Comparison of ENCODE assay signal across 23 cellular contexts in genomic region chr2:112301171-112301584, GRCh38. TPM values are rescaled to one million over a fixed set of nuclear protein-coding genes. Genes with fewer than 3 reads are reported as not detected.
A peak's percentile ranks its signal among the peaks of the same experiment; 100 is the strongest.
DNase-seq lines count a peak whose midpoint lies in the region; ATAC-seq, FAIRE-seq and TF ChIP-seq lines count a peak whose summit lies in the region.
"Had no signal": no experiment of that assay in that cellular context is flagged by ENCODE, and none has a peak within 500 bp of the region (broad histone marks: within the 10 kb centered on the region; RNA-seq: fewer than 3 reads in every experiment).

No MANE protein-coding gene starts in this region.

- H2AFZ ChIP-seq in astrocyte (ENCODE audit: low read depth, low read length) = no peak overlapping the region

- H3K4me3 ChIP-seq in astrocyte (ENCODE audit: insufficient read depth, low read depth, low read length) = no peak overlapping the region
- no peak overlapping the region for H3K4me3 ChIP-seq in endodermal cell (ENCODE audit: low read length)
- H3K4me3 ChIP-seq: upper lobe of left lung had no signal

- H3K27me3 Mint-ChIP-seq in astrocyte (ENCODE audit: low read depth, unreplicated experiment) = no peaks in the 10 kb centered on the region
- H3K27me3 Mint-ChIP-seq in endodermal cell (ENCODE audit: insufficient read depth) = no peaks in the 10 kb centered on the region
- H3K27me3 Mint-ChIP-seq: naive thymus-derived CD4-positive, alpha-beta T cell; progenitor cell of endocrine pancreas; stimulated activated naive CD8-positive, alpha-beta T cell treated with anti-CD3 and anti-CD28 coated beads, Interleukin-15, Interleukin-2, amounts not matched to agents 100 ng/mL and 50 ng/mL, for 24 hours had no signal

- no peaks in the 10 kb centered on the region for H4K20me1 ChIP-seq in astrocyte (ENCODE audit: insufficient read depth, low read length)

- H3K36me3 ChIP-seq in astrocyte (ENCODE audit: insufficient read depth, low read length) = no peaks in the 10 kb centered on the region
- no peaks in the 10 kb centered on the region for H3K36me3 ChIP-seq in endodermal cell (ENCODE audit: control insufficient read depth, insufficient read depth, low read length)

- H3K9me3 ChIP-seq in astrocyte (ENCODE audit: insufficient read depth, low read depth, low read length) (no peaks in the 10 kb centered on the region), endodermal cell (ENCODE audit: control insufficient read depth, low read length) (peaks cover 5% of the 10 kb centered on the region)
- H3K9me3 ChIP-seq: upper lobe of left lung had no signal

- H3K27ac Mint-ChIP-seq in astrocyte (ENCODE audit: unreplicated experiment) = no peak overlapping the region
- no peak overlapping the region for H3K27ac Mint-ChIP-seq in endodermal cell
- H3K27ac Mint-ChIP-seq: progenitor cell of endocrine pancreas; stimulated activated naive CD8-positive, alpha-beta T cell treated with anti-CD3 and anti-CD28 coated beads, Interleukin-15, Interleukin-2, amounts not matched to agents 100 ng/mL and 50 ng/mL, for 24 hours had no signal

- H3K4me2 ChIP-seq in astrocyte (ENCODE audit: low read length) = peak overlapping the region; percentile 72

- TF ChIP-seq CTCF in astrocyte (IDR thresholded peaks at IDR 0.05; ENCODE audit: insufficient read depth, low read depth, low read length) (no peak), endodermal cell (conservative IDR thresholded peaks at IDR 0.05) (no peak)

- peaks cover 2% of the 10 kb centered on the region for H3K36me3 Mint-ChIP-seq in astrocyte (ENCODE audit: low read depth, unreplicated experiment)
- peaks cover 14% of the 10 kb centered on the region for H3K36me3 Mint-ChIP-seq in endodermal cell (ENCODE audit: low read depth)

- peak; percentile 82 for DNase-seq in A172 (ENCODE audit: low spot score)
- peak; percentile 3 for DNase-seq in HCEC 1CT
- DNase-seq in astrocyte (ENCODE audit: low read depth) = peak; percentile 94
- peak; percentile 83 for DNase-seq in kidney glomerular epithelial cell (lab: John Stamatoyannopoulos, UW)
- no peak for DNase-seq in RKO (ENCODE audit: low spot score)
- no peak for DNase-seq in endodermal cell
- DNase-seq: activated CD4-positive, alpha-beta T cell treated with anti-CD3 and anti-CD28 coated beads for 48 hours; activated naive CD4-positive, alpha-beta T cell treated with anti-CD3 and anti-CD28 coated beads, Interleukin-2, amount 50 U/mL, for 16 hours; caudate nucleus; COR-L47; foreskin fibroblast; GDM1; H7; MM.1S; naive thymus-derived CD4-positive, alpha-beta T cell; NCI-H1694; NCI-H446; SHP77 treated with DMSO at 0.1 percent for 48 hours; upper lobe of left lung had no signal

- no peaks in the 10 kb centered on the region for H3K27me3 ChIP-seq in astrocyte (ENCODE audit: insufficient read depth, low read length)
- H3K27me3 ChIP-seq in endodermal cell (ENCODE audit: control insufficient read depth, insufficient read depth, low read length, poor library complexity, severe bottlenecking) = no peaks in the 10 kb centered on the region
- H3K27me3 ChIP-seq: upper lobe of left lung had no signal

- H3K4me1 ChIP-seq in astrocyte (ENCODE audit: insufficient read depth, low read length) (peaks cover 11% of the 10 kb centered on the region), endodermal cell (ENCODE audit: control insufficient read depth, insufficient read depth, low read length) (no peaks in the 10 kb centered on the region)
- H3K4me1 ChIP-seq: upper lobe of left lung had no signal

- ATAC-seq in HG03095 (IDR thresholded peaks at IDR 0.05; ENCODE audit: unreplicated experiment) (no peak), HG02885 (IDR thresholded peaks at IDR 0.05; ENCODE audit: poor library complexity, unreplicated experiment) (no peak)
- ATAC-seq: naive thymus-derived CD4-positive, alpha-beta T cell had no signal

- H3K79me2 ChIP-seq in astrocyte (ENCODE audit: insufficient read depth, low read length) = no peaks in the 10 kb centered on the region

- H3K4me3 Mint-ChIP-seq in astrocyte (ENCODE audit: unreplicated experiment) (no peak overlapping the region), endodermal cell (no peak overlapping the region)
- H3K4me3 Mint-ChIP-seq: naive thymus-derived CD4-positive, alpha-beta T cell; stimulated activated naive CD8-positive, alpha-beta T cell treated with anti-CD3 and anti-CD28 coated beads, Interleukin-15, Interleukin-2, amounts not matched to agents 100 ng/mL and 50 ng/mL, for 24 hours had no signal

- peaks cover 3% of the 10 kb centered on the region for H3K9me3 Mint-ChIP-seq in astrocyte (ENCODE audit: unreplicated experiment)
- peaks cover 2% of the 10 kb centered on the region for H3K9me3 Mint-ChIP-seq in endodermal cell
- H3K9me3 Mint-ChIP-seq: stimulated activated naive CD8-positive, alpha-beta T cell treated with anti-CD3 and anti-CD28 coated beads, Interleukin-15, Interleukin-2, amounts not matched to agents 100 ng/mL and 50 ng/mL, for 24 hours had no signal

- no peak for FAIRE-seq in astrocyte (lab: Jason Lieb, UNC)

- H3K9ac ChIP-seq in astrocyte (ENCODE audit: low read length) (peak overlapping the region; percentile 50), endodermal cell (ENCODE audit: extremely low read depth, low read length, poor library complexity, severe bottlenecking) (no peak overlapping the region)

- H3K27ac ChIP-seq in astrocyte (ENCODE audit: low read depth, low read length) (peak overlapping the region; percentile 78), endodermal cell (ENCODE audit: low read depth, low read length) (no peak overlapping the region)
- H3K27ac ChIP-seq: upper lobe of left lung had no signal

- peaks cover 10% of the 10 kb centered on the region for H3K4me1 Mint-ChIP-seq in astrocyte (ENCODE audit: low read depth, unreplicated experiment)
- no peaks in the 10 kb centered on the region for H3K4me1 Mint-ChIP-seq in endodermal cell

RNA-seq across cellular contexts. Expression of gene ZC3H6, which starts 25.8 kb away (rescaled TPM):
- 8.4 and 9.3 TPM in 2 replicates for total RNA-seq in A172 (2014; rRNA removed; shearing (Covaris generic))
- total RNA-seq in astrocyte = 3.9 and 7.4 TPM in 2 replicates
- total RNA-seq in endodermal cell = 10 to 100 TPM in 1 of 2 donors, 1 to 10 TPM in 1; 8.0 to 21.5 TPM
- polyA plus RNA-seq in endodermal cell (2013, experiment 1 of 2) = 8.8 TPM
- polyA plus RNA-seq in endodermal cell (2013, experiment 2 of 2) = 9.6 TPM

RNA-seq across cellular contexts. Expression of gene ZC3H8, which starts 46.3 kb away (rescaled TPM):
- total RNA-seq in A172 (2014; rRNA removed; shearing (Covaris generic)) = 9.0 and 10.5 TPM in 2 replicates
- 7.5 and 7.7 TPM in 2 replicates for total RNA-seq in astrocyte
- total RNA-seq in endodermal cell = 10 to 100 TPM in 1 of 2 donors, 1 to 10 TPM in 1; 8.3 to 10.6 TPM
- polyA plus RNA-seq in endodermal cell (2013, experiment 1 of 2) = 12.3 TPM
- 10.5 TPM for polyA plus RNA-seq in endodermal cell (2013, experiment 2 of 2)

Comparison
In these comparisons a context has a peak if more than half of its experiments do, and no peak if none do; other contexts are left out.
1. DNase-seq: peak in A172 (single experiment), HCEC 1CT (single experiment), astrocyte (single experiment) and kidney glomerular epithelial cell (single experiment); none in RKO (single experiment) and endodermal cell (single experiment).